Comparison of ENCODE assay signal across 8 cellular contexts in genomic region chr11:22625448-22626287, GRCh38.
DNase-seq lines count a peak whose midpoint lies in the region; ATAC-seq and TF ChIP-seq lines count a peak whose summit lies in the region.

A gene with protein sequence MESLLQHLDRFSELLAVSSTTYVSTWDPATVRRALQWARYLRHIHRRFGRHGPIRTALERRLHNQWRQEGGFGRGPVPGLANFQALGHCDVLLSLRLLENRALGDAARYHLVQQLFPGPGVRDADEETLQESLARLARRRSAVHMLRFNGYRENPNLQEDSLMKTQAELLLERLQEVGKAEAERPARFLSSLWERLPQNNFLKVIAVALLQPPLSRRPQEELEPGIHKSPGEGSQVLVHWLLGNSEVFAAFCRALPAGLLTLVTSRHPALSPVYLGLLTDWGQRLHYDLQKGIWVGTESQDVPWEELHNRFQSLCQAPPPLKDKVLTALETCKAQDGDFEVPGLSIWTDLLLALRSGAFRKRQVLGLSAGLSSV (minus strand): TSS chr11:22625823. CDS start chr11:22625810, 13 bp downstream.

- H3K9ac ChIP-seq in OCI-LY3 (ENCODE audit: low read length) = peak within 1 kb of the TSS; percentile 79

- H3K36me3 ChIP-seq in OCI-LY3 (replicated peaks; ENCODE audit: low read depth, low read length) = peaks cover 37% of the 10 kb centered on the region

- H3K4me3 ChIP-seq in OCI-LY3 (ENCODE audit: low read length) = peak within 1 kb of the TSS; percentile 91

- H4K20me1 ChIP-seq in OCI-LY3 (ENCODE audit: insufficient read depth, low read length) = no peaks in the 10 kb centered on the region

- H2AFZ ChIP-seq in OCI-LY3 (ENCODE audit: low read depth, low read length) = peak within 1 kb of the TSS; percentile 97

- peak within 1 kb of the TSS; percentile 66 for H3K27ac ChIP-seq in OCI-LY3 (ENCODE audit: low read length)

- H3K4me1 ChIP-seq in OCI-LY3 (ENCODE audit: low read length) = peaks cover 14% of the 10 kb centered on the region

- no peaks in the 10 kb centered on the region for H3K9me3 ChIP-seq in OCI-LY3 (ENCODE audit: insufficient read depth, low read length)

- DNase-seq in D341Med (ENCODE audit: low spot score) (peak; percentile 87), HuH-7 (ENCODE audit: low spot score) (peak; percentile 72), epidermal melanocyte (ENCODE audit: insufficient read length, low spot score) (peak; percentile 76), middle frontal gyrus (ENCODE audit: extremely low spot score, low spot score) (peak; percentile 93)
- DNase-seq in activated CD8-positive, alpha-beta memory T cell treated with anti-CD3 and anti-CD28 coated beads, Interleukin-2, amount 50 U/mL, for 48 hours = peak; percentile 88
- DNase-seq in stimulated activated CD8-positive, alpha-beta memory T cell treated with anti-CD3 and anti-CD28 coated beads, Interleukin-2, amount 100 ng/mL, for 48 hours (ENCODE audit: low read depth in 2 of 2) = peak; percentile 57 to 79

- peaks cover 20% of the 10 kb centered on the region for H3K79me2 ChIP-seq in OCI-LY3 (ENCODE audit: low read length)

- peak within 1 kb of the TSS; percentile 88 for H3K4me2 ChIP-seq in OCI-LY3 (ENCODE audit: low read length)

- ATAC-seq in GM21515 (IDR thresholded peaks at IDR 0.05; ENCODE audit: unreplicated experiment) = peak; percentile 98

- no peaks in the 10 kb centered on the region for H3K27me3 ChIP-seq in OCI-LY3 (ENCODE audit: low read depth, low read length)

- TF ChIP-seq CTCF in OCI-LY3 (IDR thresholded peaks at IDR 0.05; ENCODE audit: low read depth, low read length) = no peak

Comparison
In these comparisons a context has a peak if more than half of its experiments do, and no peak if none do; other contexts are left out.
1. Peak in every context shown above with its lines: DNase-seq, ATAC-seq, H3K4me3 ChIP-seq and H3K27ac ChIP-seq.